In genomic region chr1:186887198-186887597, GRCh38 we compare ENCODE assay signal across 26 cellular contexts. TPM values are rescaled to one million over a fixed set of nuclear protein-coding genes. Genes with fewer than 3 reads are reported as not detected.
"Had no signal": no experiment of that assay in that cellular context is flagged by ENCODE, and none has a peak within 500 bp of the region (broad histone marks: within the 10 kb centered on the region; RNA-seq: fewer than 3 reads in every experiment).

No MANE protein-coding gene starts in this region.

- H3K4me3 ChIP-seq: ascending aorta, esophagus squamous epithelium, hepatocyte, left lung, pancreas, suprapubic skin, tibial nerve had no signal

- H3K27me3 ChIP-seq: ascending aorta, esophagus squamous epithelium, hepatocyte, left lung, neutrophil, pancreas, suprapubic skin, tibial nerve had no signal

- H3K4me1 ChIP-seq: ascending aorta, left lung, pancreas, suprapubic skin, tibial nerve had no signal

- FAIRE-seq: colon, pancreas, urothelium cell line had no signal

- H3K9me3 Mint-ChIP-seq: activated CD4-positive, alpha-beta memory T cell treated with anti-CD3 and anti-CD28 coated beads, Interleukin-2, amount 10 ng/mL, durations not matched to agents 7 days and 5 days had no signal

- H3K4me1 Mint-ChIP-seq: activated CD4-positive, alpha-beta memory T cell treated with anti-CD3 and anti-CD28 coated beads, Interleukin-2, amount 10 ng/mL, durations not matched to agents 7 days and 5 days; central memory CD8-positive, alpha-beta T cell; immature natural killer cell; nephron had no signal

- H3K9me3 ChIP-seq: ascending aorta, esophagus squamous epithelium, neutrophil, pancreas, suprapubic skin had no signal

- H3K4me3 Mint-ChIP-seq: activated CD4-positive, alpha-beta memory T cell treated with anti-CD3 and anti-CD28 coated beads, Interleukin-2, amount 10 ng/mL, durations not matched to agents 7 days and 5 days; central memory CD8-positive, alpha-beta T cell; immature natural killer cell; nephron; stimulated activated naive CD8-positive, alpha-beta T cell treated with anti-CD3 and anti-CD28 coated beads, Interleukin-15, Interleukin-2, amounts not matched to agents 100 ng/mL and 50 ng/mL, for 24 hours had no signal

- H3K27ac ChIP-seq: ascending aorta, hepatocyte, left lung, neutrophil, pancreas, suprapubic skin, tibial nerve had no signal

- H3K27me3 Mint-ChIP-seq: activated CD4-positive, alpha-beta memory T cell treated with anti-CD3 and anti-CD28 coated beads, Interleukin-2, amount 10 ng/mL, durations not matched to agents 7 days and 5 days; central memory CD8-positive, alpha-beta T cell; stimulated activated naive CD8-positive, alpha-beta T cell treated with anti-CD3 and anti-CD28 coated beads, Interleukin-15, Interleukin-2, amounts not matched to agents 100 ng/mL and 50 ng/mL, for 24 hours had no signal

- H3K4me2 ChIP-seq: hepatocyte had no signal

- H3K27ac Mint-ChIP-seq: activated CD4-positive, alpha-beta memory T cell treated with anti-CD3 and anti-CD28 coated beads, Interleukin-2, amount 10 ng/mL, durations not matched to agents 7 days and 5 days; activated naive CD4-positive, alpha-beta T cell treated with anti-CD3 and anti-CD28 coated beads, Interleukin-2, amount 50 U/mL, for 72 hours; immature natural killer cell; nephron; stimulated activated naive CD8-positive, alpha-beta T cell treated with anti-CD3 and anti-CD28 coated beads, Interleukin-15, Interleukin-2, amounts not matched to agents 100 ng/mL and 50 ng/mL, for 24 hours had no signal

- H3K79me2 ChIP-seq: hepatocyte had no signal

- DNase-seq: activated CD4-positive, alpha-beta memory T cell treated with anti-CD3 and anti-CD28 coated beads, Interleukin-2, amount 10 ng/mL, durations not matched to agents 7 days and 5 days; activated CD4-positive, alpha-beta T cell treated with anti-CD3 and anti-CD28 coated beads for 48 hours; effector memory CD4-positive, alpha-beta T cell; esophagus squamous epithelium; foreskin fibroblast; immature natural killer cell; kidney glomerular epithelial cell; left lung; pancreas; right cardiac atrium; stimulated activated CD4-positive, alpha-beta T cell treated with anti-CD3 and anti-CD28 coated beads, Interleukin-12 subunit alpha, Interleukin-12 subunit beta, amount 100 ng/mL, for 4 hours; stimulated activated CD4-positive, alpha-beta T cell treated with anti-CD3 and anti-CD28 coated beads, Interleukin-1b, Interleukin-23, amount 100 ng/mL, for 48 hours; T-helper 9 cell had no signal

- H2AFZ ChIP-seq: hepatocyte had no signal

- H3K36me3 ChIP-seq: ascending aorta, esophagus squamous epithelium, left lung, neutrophil, pancreas, suprapubic skin, tibial nerve had no signal

RNA-seq across cellular contexts. Expression of gene PLA2G4A, which starts 58.4 kb away (rescaled TPM):
- total RNA-seq: myocyte; T-helper 1 cell treated with Interleukin-12 subunit alpha and Interleukin-12 subunit beta and Interleukin-4 antibody, amounts not matched to agents 30 ng/mL and 1 ng/mL, for 36 hours had no signal
- polyA plus RNA-seq: immature natural killer cell had no signal
